ENCODE assay signal across 8 cellular contexts in the genomic region with DNA sequence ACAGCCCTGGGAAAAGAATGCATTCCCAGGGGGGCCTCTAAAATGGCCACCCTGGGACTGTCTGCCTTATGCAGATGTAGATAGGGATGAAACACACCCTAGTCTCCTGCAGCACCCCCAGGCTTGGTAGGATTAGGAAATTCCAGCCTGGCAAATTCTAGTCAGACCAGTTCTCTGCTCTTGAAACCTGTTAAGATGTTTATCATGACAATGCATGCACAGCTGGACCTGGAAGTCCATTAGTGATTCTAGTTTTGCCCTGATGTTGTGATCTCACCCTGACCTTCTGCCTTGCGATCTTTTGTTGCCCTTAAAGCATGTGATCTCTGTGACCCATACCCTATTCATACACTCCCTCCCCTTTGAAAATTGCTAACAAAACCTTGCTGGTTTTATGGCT.
A peak's percentile ranks its signal among the peaks of the same experiment; 100 is the strongest.
DNase-seq lines count a peak whose midpoint lies in the region; TF ChIP-seq lines count a peak whose summit lies in the region.
"Not testable (repeated sequence)": the region's sequence is repeated elsewhere in the genome, so short reads cannot be mapped to it uniquely, and the experiment has no call there.

No MANE protein-coding gene starts in this region.

- not testable (repeated sequence) for H3K9ac ChIP-seq in HUES48 (ENCODE audit: low read depth, low read length); NT2/D1 (ENCODE audit: insufficient read length, low read depth); endodermal cell (ENCODE audit: extremely low read depth, low read length, poor library complexity, severe bottlenecking); iPS-18a (ENCODE audit: low read length)

- H3K9me3 Mint-ChIP-seq in endodermal cell = peaks cover 88% of the 10 kb centered on the region
- H3K9me3 Mint-ChIP-seq in neural crest cell = peaks cover 32% of the 10 kb centered on the region
- peaks cover 39% of the 10 kb centered on the region for H3K9me3 Mint-ChIP-seq in progenitor cell of endocrine pancreas (ENCODE audit: low read depth)

- H3K4me3 Mint-ChIP-seq in endodermal cell; progenitor cell of endocrine pancreas (ENCODE audit: low read depth): not testable (repeated sequence)
- peak overlapping the region; percentile 35 for H3K4me3 Mint-ChIP-seq in neural crest cell

- TF ChIP-seq CTCF in endodermal cell (conservative IDR thresholded peaks at IDR 0.05); neural crest cell (conservative IDR thresholded peaks at IDR 0.05); progenitor cell of endocrine pancreas (IDR thresholded peaks at IDR 0.05; ENCODE audit: unreplicated experiment): not testable (repeated sequence)

- DNase-seq in ELF-1 (ENCODE audit: low read depth, low spot score) (peak; percentile 51), NT2/D1 (ENCODE audit: low read depth, low spot score) (peak; percentile 47), endodermal cell (peak; percentile 59), iPS DF 19.7 (ENCODE audit: low read depth, low spot score) (peak; percentile 38)
- not testable (repeated sequence) for DNase-seq in neural crest cell (ENCODE audit: low read depth, low spot score); progenitor cell of endocrine pancreas (ENCODE audit: low spot score, unreplicated experiment)

- H3K36me3 ChIP-seq in HUES48 (ENCODE audit: control insufficient read depth, insufficient read depth, low read length); NT2/D1 (ENCODE audit: insufficient read depth, insufficient read length, low read length); endodermal cell (ENCODE audit: control insufficient read depth, insufficient read depth, low read length); iPS-18a (ENCODE audit: control insufficient read depth, low read depth, low read length): not testable (repeated sequence)

- peaks cover 71% of the 10 kb centered on the region for H3K9me3 ChIP-seq in HUES48 (ENCODE audit: control insufficient read depth, insufficient read depth, low read length)
- not testable (repeated sequence) for H3K9me3 ChIP-seq in NT2/D1 (ENCODE audit: insufficient read depth, low read length); endodermal cell (ENCODE audit: control insufficient read depth, low read length)
- H3K9me3 ChIP-seq in iPS-18a (ENCODE audit: control insufficient read depth, low read depth, low read length) = peaks cover 26% of the 10 kb centered on the region

- not testable (repeated sequence) for H3K27me3 Mint-ChIP-seq in endodermal cell (ENCODE audit: insufficient read depth); neural crest cell (ENCODE audit: low read depth); progenitor cell of endocrine pancreas

- not testable (repeated sequence) for H3K4me1 Mint-ChIP-seq in endodermal cell; progenitor cell of endocrine pancreas (ENCODE audit: low read depth)
- peaks cover 17% of the 10 kb centered on the region for H3K4me1 Mint-ChIP-seq in neural crest cell

- not testable (repeated sequence) for H3K27me3 ChIP-seq in HUES48 (ENCODE audit: control insufficient read depth, insufficient read depth, low read length); NT2/D1 (ENCODE audit: insufficient read depth, insufficient read length); endodermal cell (ENCODE audit: control insufficient read depth, insufficient read depth, low read length, poor library complexity, severe bottlenecking); iPS-18a (ENCODE audit: control insufficient read depth, insufficient read depth, low read length)

- peaks cover 15% of the 10 kb centered on the region for H3K4me1 ChIP-seq in HUES48 (ENCODE audit: control insufficient read depth, insufficient read depth, low read length)
- not testable (repeated sequence) for H3K4me1 ChIP-seq in NT2/D1 (ENCODE audit: insufficient read depth, insufficient read length); endodermal cell (ENCODE audit: control insufficient read depth, insufficient read depth, low read length); iPS-18a (ENCODE audit: control insufficient read depth, low read depth, low read length)

- peak overlapping the region; percentile 32; the same call in 1 of the 2 replicates for H3K4me3 ChIP-seq in HUES48 (ENCODE audit: low read depth, low read length)
- H3K4me3 ChIP-seq in NT2/D1 (ENCODE audit: insufficient read length, low read depth); endodermal cell (ENCODE audit: low read length); iPS-18a (ENCODE audit: low read length): not testable (repeated sequence)

- WGBS in endodermal cell (ENCODE audit: insufficient coverage in 1 of 2, insufficient read length in 1 of 2), 2 experiments = 71 to 95% methylated on average over 1 of the region's 1 CpG

- peaks cover 29% of the 10 kb centered on the region for H3K36me3 Mint-ChIP-seq in endodermal cell (ENCODE audit: low read depth)
- H3K36me3 Mint-ChIP-seq in neural crest cell (ENCODE audit: low read depth) = peaks cover 25% of the 10 kb centered on the region
- H3K36me3 Mint-ChIP-seq in progenitor cell of endocrine pancreas (ENCODE audit: insufficient read depth) = not testable (repeated sequence)

- H3K27ac ChIP-seq in HUES48 (ENCODE audit: low read depth, low read length) (peak overlapping the region; percentile 54), iPS-18a (ENCODE audit: low read length) (peak overlapping the region; percentile 59)
- H3K27ac ChIP-seq in endodermal cell (ENCODE audit: low read depth, low read length) = not testable (repeated sequence)

- not testable (repeated sequence) for H3K27ac Mint-ChIP-seq in endodermal cell
- H3K27ac Mint-ChIP-seq in neural crest cell (ENCODE audit: unreplicated experiment) (peak overlapping the region; percentile 10), progenitor cell of endocrine pancreas (peak overlapping the region; percentile 13)
